In the genomic region with DNA sequence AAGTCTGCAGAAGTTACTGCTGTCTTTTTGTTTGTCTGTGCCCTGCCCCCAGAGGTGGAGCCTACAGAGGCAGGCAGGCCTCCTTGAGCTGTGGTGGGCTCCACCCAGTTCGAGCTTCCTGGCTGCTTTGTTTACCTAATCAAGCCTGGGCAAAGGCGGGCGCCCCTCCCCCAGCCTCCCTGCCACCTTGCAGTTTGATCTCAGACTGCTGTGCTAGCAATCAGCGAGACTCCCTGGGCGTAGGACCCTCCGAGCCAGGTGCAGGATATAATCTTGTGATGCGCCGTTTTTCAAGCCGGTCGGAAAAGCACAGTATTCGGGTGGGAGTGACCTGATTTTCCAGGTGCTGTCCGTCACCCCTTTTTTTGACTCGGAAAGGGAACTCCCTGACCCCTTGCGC, we compare ENCODE assay signal across 8 cellular contexts.
DNase-seq lines count a peak whose midpoint lies in the region; ATAC-seq and TF ChIP-seq lines count a peak whose summit lies in the region.
"Not testable (repeated sequence)": the region's sequence is repeated elsewhere in the genome, so short reads cannot be mapped to it uniquely, and the experiment has no call there.

No MANE protein-coding gene starts in this region.

- H3K4me3 ChIP-seq in DND-41 (ENCODE audit: low read depth in 1 of 2, low read length in 2 of 2); hepatocyte: not testable (repeated sequence)
- peak overlapping the region; percentile 87 for H3K4me3 ChIP-seq in HUES6 (ENCODE audit: low read depth, low read length)

- CTCF ChIA-PET in WTC11 (lab: Charles Lee), result not testable (repeated sequence)

- not testable (repeated sequence) for H3K27me3 ChIP-seq in DND-41 (ENCODE audit: insufficient read depth, low read length, poor library complexity); HUES6 (ENCODE audit: control insufficient read depth, insufficient read depth, low read length); hepatocyte

- H3K27ac Mint-ChIP-seq in WTC11 (peak overlapping the region; percentile 97), mesothelial cell of epicardium (peak overlapping the region; percentile 72)

- H3K36me3 Mint-ChIP-seq in WTC11, mesothelial cell of epicardium: not testable (repeated sequence)

- H3K36me3 ChIP-seq in DND-41 (ENCODE audit: insufficient read depth, low read length); HUES6 (ENCODE audit: control insufficient read depth, insufficient read depth, low read length); hepatocyte (replicated peaks; ENCODE audit: insufficient read depth, low read depth): not testable (repeated sequence)

- H2AFZ ChIP-seq in DND-41 (ENCODE audit: low read depth, low read length); hepatocyte: not testable (repeated sequence)

- not testable (repeated sequence) for H3K27me3 Mint-ChIP-seq in WTC11 (ENCODE audit: low read depth); mesothelial cell of epicardium (ENCODE audit: low read depth)

- H3K9me2 ChIP-seq in hepatocyte (replicated peaks; ENCODE audit: insufficient read depth), result not testable (repeated sequence)

- not testable (repeated sequence) for ATAC-seq in DND-41 (ENCODE audit: insufficient read depth, low read depth); WTC11

- not testable (repeated sequence) for TF ChIP-seq CTCF in DND-41 (IDR thresholded peaks at IDR 0.05; ENCODE audit: borderline replicate concordance, extremely low read depth, low read length, poor library complexity, severe bottlenecking); WTC11 (IDR thresholded peaks at IDR 0.05); hepatocyte (IDR thresholded peaks at IDR 0.05; ENCODE audit: poor library complexity); mesothelial cell of epicardium (IDR thresholded peaks at IDR 0.05; ENCODE audit: unreplicated experiment)

- not testable (repeated sequence) for H3K9ac ChIP-seq in DND-41 (ENCODE audit: low read depth, low read length)
- H3K9ac ChIP-seq in HUES6 (ENCODE audit: low read length), result peak overlapping the region; percentile 91

- not testable (repeated sequence) for H3K79me2 ChIP-seq in DND-41 (ENCODE audit: insufficient read depth, low read length); hepatocyte

- H3K9me3 ChIP-seq in DND-41 (ENCODE audit: insufficient read depth, low read length, severe bottlenecking); HUES6 (ENCODE audit: control insufficient read depth, insufficient read depth, low read depth, low read length); hepatocyte (ENCODE audit: low read depth): not testable (repeated sequence)

- not testable (repeated sequence) for H3K9me3 Mint-ChIP-seq in WTC11, mesothelial cell of epicardium

- DNase-seq in DND-41 (peak; percentile 8), NCI-H187 (lab: John Stamatoyannopoulos, UW) (peak; percentile 2 to 4), NCI-H510A treated with DMSO at 0.1 percent for 48 hours (lab: John Stamatoyannopoulos, UW) (peak; percentile 4), WTC11 (ENCODE audit: low spot score) (peak; percentile 82), hepatocyte (ENCODE audit: low spot score) (peak; percentile 16), ureter (ENCODE audit: low spot score) (peak; percentile 62)
- DNase-seq in mesothelial cell of epicardium (ENCODE audit: low spot score in 2 of 2, unreplicated experiment in 2 of 2), result not testable (repeated sequence)

- WGBS in hepatocyte (ENCODE audit: low lambda C conversion rate, missing lambda C conversion rate), result 37% methylated on average over 14 of the region's 14 CpGs

- not testable (repeated sequence) for H3K4me2 ChIP-seq in DND-41 (ENCODE audit: insufficient read depth, low read length); hepatocyte

- peak overlapping the region; percentile 89 for H3K4me3 Mint-ChIP-seq in WTC11
- H3K4me3 Mint-ChIP-seq in mesothelial cell of epicardium, result peak overlapping the region; percentile 73

- POLR2A ChIA-PET in WTC11 (lab: Charles Lee), result interaction anchor here (1.1 kb wide), 1 partner anchor 15 kb away, joined by 3 read pairs; no protein-coding TSS in a partner anchor

- H3K27ac ChIP-seq in DND-41 (ENCODE audit: low read length); HUES6 (ENCODE audit: low read depth, low read length): not testable (repeated sequence)
- peak overlapping the region; percentile 92 for H3K27ac ChIP-seq in hepatocyte

- not testable (repeated sequence) for H3K4me1 ChIP-seq in DND-41 (ENCODE audit: insufficient read depth, low read length); hepatocyte (ENCODE audit: insufficient read depth)
- peaks cover 16% of the 10 kb centered on the region for H3K4me1 ChIP-seq in HUES6 (ENCODE audit: control insufficient read depth, insufficient read depth, low read length)

- H3K4me1 Mint-ChIP-seq in WTC11, result peaks cover 31% of the 10 kb centered on the region
- H3K4me1 Mint-ChIP-seq in mesothelial cell of epicardium, result peaks cover 11% of the 10 kb centered on the region

- H4K20me1 ChIP-seq in DND-41 (ENCODE audit: insufficient read depth, low read length); hepatocyte (ENCODE audit: insufficient read depth, poor library complexity, severe bottlenecking): not testable (repeated sequence)

TF ChIP-seq in WTC11, 78 proteins besides CTCF, POLR2A, EP300 and RAD21:
- TF ChIP-seq TP53 (CRISPR knock-in tag; IDR thresholded peaks at IDR 0.05), result 0 out of 2 replicates have a peak, but pooled peaks have one; percentile 37
- TF ChIP-seq ZBTB43 (CRISPR knock-in tag; IDR thresholded peaks at IDR 0.05), result 0 out of 2 replicates have a peak, but pooled peaks have one; percentile 27
- peak; percentile 75 for TF ChIP-seq FOXK1 (CRISPR knock-in tag; IDR thresholded peaks at IDR 0.05)
- 0 out of 2 replicates have a peak, but pooled peaks have one; percentile 16 for TF ChIP-seq SP1 (CRISPR knock-in tag; conservative IDR thresholded peaks at IDR 0.05)
- 0 out of 2 replicates have a peak, but pooled peaks have one; percentile 35 for TF ChIP-seq E2F5 (CRISPR knock-in tag; IDR thresholded peaks at IDR 0.05)
- 0 out of 2 replicates have a peak, but pooled peaks have one; percentile 24 for TF ChIP-seq FOXP1 (CRISPR knock-in tag; IDR thresholded peaks at IDR 0.05; ENCODE audit: borderline replicate concordance)
- peak; percentile 69; the same call in 1 of the 2 replicates for TF ChIP-seq ZNF281 (CRISPR knock-in tag; IDR thresholded peaks at IDR 0.05)
TF ChIP-seq in WTC11: peak in this region for 7; not testable (repeated sequence) for 71.
